In the genomic region with DNA sequence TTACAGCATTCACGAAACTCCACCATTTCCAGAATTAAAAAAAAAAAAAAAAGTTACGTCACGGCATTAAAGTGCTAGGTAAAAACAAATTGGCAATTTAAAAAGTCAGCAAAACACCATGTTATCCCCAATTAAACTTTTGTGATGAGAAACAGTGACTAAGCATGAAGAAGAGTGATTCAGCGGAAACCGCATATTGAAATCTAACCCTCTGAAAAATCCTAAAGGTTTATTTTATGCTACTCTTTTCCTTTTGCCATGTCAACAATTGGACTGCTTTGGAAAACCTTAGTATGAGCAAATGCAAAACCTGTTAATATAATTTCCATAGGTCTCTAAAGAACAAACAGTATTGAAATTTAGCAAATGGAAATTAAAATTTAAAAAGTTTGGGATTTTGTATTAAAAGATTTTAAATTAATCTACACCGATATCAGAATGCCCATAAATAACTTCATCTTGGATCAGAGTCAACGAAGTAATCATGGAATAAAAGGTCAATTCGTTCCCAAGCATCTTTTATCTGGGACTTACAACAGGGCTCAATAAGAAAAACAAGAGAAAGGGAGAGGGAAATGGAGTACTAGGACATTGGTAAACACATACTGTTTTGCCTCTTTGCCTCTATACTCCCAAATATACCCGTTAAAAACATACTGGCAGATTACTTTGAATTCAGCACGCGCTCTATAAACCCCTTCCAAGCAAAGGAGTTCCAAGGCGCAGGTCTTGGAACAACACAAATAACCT, we compare ENCODE assay signal across 8 cellular contexts. TPM values are rescaled to one million over a fixed set of nuclear protein-coding genes. Genes with fewer than 3 reads are reported as not detected.
DNase-seq lines count a peak whose midpoint lies in the region; ATAC-seq and TF ChIP-seq lines count a peak whose summit lies in the region.

No MANE protein-coding gene starts in this region.

- H3K36me3 Mint-ChIP-seq in HFFc6 (ENCODE audit: low read depth) (peaks cover 11% of the 10 kb centered on the region), endodermal cell (ENCODE audit: low read depth) (peaks cover 3% of the 10 kb centered on the region)
- peaks cover 0 to 1% (median 0%) of the 10 kb centered on the region in 3 donors for H3K36me3 Mint-ChIP-seq in naive thymus-derived CD8-positive, alpha-beta T cell

- H3K4me1 Mint-ChIP-seq in HFFc6 (ENCODE audit: low read depth) (peaks cover 56% of the 10 kb centered on the region), endodermal cell (peaks cover 30% of the 10 kb centered on the region)
- peaks cover 19 to 62% (median 43%) of the 10 kb centered on the region in 4 donors for H3K4me1 Mint-ChIP-seq in naive thymus-derived CD8-positive, alpha-beta T cell

- H3K9me3 Mint-ChIP-seq in HFFc6 (no peaks in the 10 kb centered on the region), endodermal cell (no peaks in the 10 kb centered on the region)
- H3K9me3 Mint-ChIP-seq in naive thymus-derived CD8-positive, alpha-beta T cell = no peaks in the 10 kb centered on the region

- H3K4me3 Mint-ChIP-seq in HFFc6 = peak overlapping the region; percentile 92
- peak overlapping the region; percentile 71 for H3K4me3 Mint-ChIP-seq in endodermal cell
- peak overlapping the region; percentile 76 to 90 (median 87) for H3K4me3 Mint-ChIP-seq in naive thymus-derived CD8-positive, alpha-beta T cell

- DNase-seq in DND-41 (no peak), HFFc6 (peak; percentile 76), SIG-M5 (lab: John Stamatoyannopoulos, UW) (peak; percentile 15), endodermal cell (no peak), left colon (no peak)
- DNase-seq in naive thymus-derived CD8-positive, alpha-beta T cell = peak in 2 of 10 donors; percentile 4 to 6
- DNase-seq in activated CD4-positive, alpha-beta T cell treated with anti-CD3 and anti-CD28 coated beads, Interleukin-2, amount 50 U/mL, for 48 hours = no peak

- no peaks in the 10 kb centered on the region; the same call in 1 of the 2 replicates for H4K20me1 ChIP-seq in DND-41 (ENCODE audit: insufficient read depth, low read length)

- ATAC-seq in DND-41 (ENCODE audit: insufficient read depth, low read depth) (no peak; the same call in 2 of the 3 replicates), GM21825 (IDR thresholded peaks at IDR 0.05; ENCODE audit: unreplicated experiment) (no peak), left colon (no peak)
- ATAC-seq in naive thymus-derived CD8-positive, alpha-beta T cell = no peak

- H3K9ac ChIP-seq in DND-41 (ENCODE audit: low read depth, low read length) (peak overlapping the region; percentile 89), endodermal cell (ENCODE audit: extremely low read depth, low read length, poor library complexity, severe bottlenecking) (peak overlapping the region; percentile 88)

- H3K27me3 ChIP-seq in DND-41 (ENCODE audit: insufficient read depth, low read length, poor library complexity) (no peaks in the 10 kb centered on the region), endodermal cell (ENCODE audit: control insufficient read depth, insufficient read depth, low read length, poor library complexity, severe bottlenecking) (no peaks in the 10 kb centered on the region)

- no peak for TF ChIP-seq CTCF in DND-41 (IDR thresholded peaks at IDR 0.05; ENCODE audit: borderline replicate concordance, extremely low read depth, low read length, poor library complexity, severe bottlenecking)
- no peak for TF ChIP-seq CTCF in HFFc6 (IDR thresholded peaks at IDR 0.05)
- TF ChIP-seq CTCF in endodermal cell (conservative IDR thresholded peaks at IDR 0.05) = no peak

- peaks cover 75% of the 10 kb centered on the region for H3K79me2 ChIP-seq in DND-41 (ENCODE audit: insufficient read depth, low read length)

- no peaks in the 10 kb centered on the region; the same call in 1 of the 2 replicates for H3K36me3 ChIP-seq in DND-41 (ENCODE audit: insufficient read depth, low read length)
- H3K36me3 ChIP-seq in endodermal cell (ENCODE audit: control insufficient read depth, insufficient read depth, low read length) = no peaks in the 10 kb centered on the region

- H3K9me3 ChIP-seq in DND-41 (ENCODE audit: insufficient read depth, low read length, severe bottlenecking) = no peaks in the 10 kb centered on the region
- no peaks in the 10 kb centered on the region for H3K9me3 ChIP-seq in endodermal cell (ENCODE audit: control insufficient read depth, low read length)

- POLR2A ChIA-PET in naive thymus-derived CD8-positive, alpha-beta T cell (lab: Charles Lee) = interaction anchor here (2.2 to 2.9 kb wide), 2 partner anchors 78 to 151 kb away, joined by 35 to 54 read pairs; partner anchors contain the start of genes EPM2A and SHPRH

- WGBS in endodermal cell (ENCODE audit: insufficient coverage in 1 of 2, insufficient read length in 1 of 2), 2 experiments = 0% methylated on average over 6 to 12 of the region's 12 CpGs

- intact Hi-C loops in left colon (cut with DNase I, micrococcal nuclease) = loop anchor here in 1 of 2 donors (5.0 kb wide), 1 partner anchor 74 kb away; no protein-coding TSS in a partner anchor

- H3K27ac ChIP-seq in DND-41 (ENCODE audit: low read length) = peak overlapping the region; percentile 84
- peak overlapping the region; percentile 84 for H3K27ac ChIP-seq in endodermal cell (ENCODE audit: low read depth, low read length)

- H3K27me3 Mint-ChIP-seq in HFFc6 (ENCODE audit: insufficient read depth) = peaks cover 3% of the 10 kb centered on the region
- H3K27me3 Mint-ChIP-seq in endodermal cell (ENCODE audit: insufficient read depth) = no peaks in the 10 kb centered on the region
- H3K27me3 Mint-ChIP-seq in naive thymus-derived CD8-positive, alpha-beta T cell = no peaks in the 10 kb centered on the region

- peak overlapping the region; percentile 74 for H3K4me2 ChIP-seq in DND-41 (ENCODE audit: insufficient read depth, low read length)

- peaks cover 43% of the 10 kb centered on the region for H3K4me1 ChIP-seq in DND-41 (ENCODE audit: insufficient read depth, low read length)
- H3K4me1 ChIP-seq in endodermal cell (ENCODE audit: control insufficient read depth, insufficient read depth, low read length) = peaks cover 8% of the 10 kb centered on the region

- H3K27ac Mint-ChIP-seq in HFFc6 (peak overlapping the region; percentile 91), endodermal cell (peak overlapping the region; percentile 92)
- peak overlapping the region; percentile 29 to 86 (median 72) for H3K27ac Mint-ChIP-seq in naive thymus-derived CD8-positive, alpha-beta T cell

- H3K4me3 ChIP-seq in DND-41 (ENCODE audit: low read depth in 1 of 2, low read length in 2 of 2) = peak overlapping the region; percentile 85 to 88
- peak overlapping the region; percentile 92 for H3K4me3 ChIP-seq in endodermal cell (ENCODE audit: low read length)

- peak overlapping the region; percentile 89 for H2AFZ ChIP-seq in DND-41 (ENCODE audit: low read depth, low read length)

RNA-seq across cellular contexts. Expression of gene FBXO30, which starts 1.1 kb away (rescaled TPM):
- total RNA-seq in HFFc6 (2021; fragmentation: NEBNext Ultra II Directional; extraction: Animal tissue kit (Norgen Biotek cat#: 25700)) = 10 to 100 TPM; 12.7 to 14.9 (median 13.9) TPM
- total RNA-seq in endodermal cell (10 to 100 TPM; 17.8 to 17.9 TPM), left colon (1 to 10 TPM; 5.5 to 9.4 TPM)
- polyA plus RNA-seq in endodermal cell (2013, experiment 1 of 2) = 12.8 TPM
- polyA plus RNA-seq in endodermal cell (2013, experiment 2 of 2) = 13.1 TPM
- 1 to 10 TPM; 4.9 to 5.1 TPM for total RNA-seq in naive thymus-derived CD8-positive, alpha-beta T cell
- polyA plus RNA-seq in naive thymus-derived CD8-positive, alpha-beta T cell = under 1 TPM; 0.23 to 0.90 (median 0.81) TPM

Comparison
In these comparisons a context has a peak if more than half of its experiments do, and no peak if none do; other contexts are left out.
1. DNase-seq: peak in HFFc6 (single experiment) and SIG-M5 (single experiment); none in DND-41 (single experiment), endodermal cell (single experiment), left colon (0 of 2) and activated CD4-positive, alpha-beta T cell treated with anti-CD3 and anti-CD28 coated beads, Interleukin-2, amount 50 U/mL, for 48 hours (0 of 2).
2. Peak in every context shown above with its lines, with median percentiles within 50 percentile points of each other: H3K27ac Mint-ChIP-seq and H3K4me3 Mint-ChIP-seq.